Comparison of ENCODE assay signal across 2 cellular contexts in the genomic region with DNA sequence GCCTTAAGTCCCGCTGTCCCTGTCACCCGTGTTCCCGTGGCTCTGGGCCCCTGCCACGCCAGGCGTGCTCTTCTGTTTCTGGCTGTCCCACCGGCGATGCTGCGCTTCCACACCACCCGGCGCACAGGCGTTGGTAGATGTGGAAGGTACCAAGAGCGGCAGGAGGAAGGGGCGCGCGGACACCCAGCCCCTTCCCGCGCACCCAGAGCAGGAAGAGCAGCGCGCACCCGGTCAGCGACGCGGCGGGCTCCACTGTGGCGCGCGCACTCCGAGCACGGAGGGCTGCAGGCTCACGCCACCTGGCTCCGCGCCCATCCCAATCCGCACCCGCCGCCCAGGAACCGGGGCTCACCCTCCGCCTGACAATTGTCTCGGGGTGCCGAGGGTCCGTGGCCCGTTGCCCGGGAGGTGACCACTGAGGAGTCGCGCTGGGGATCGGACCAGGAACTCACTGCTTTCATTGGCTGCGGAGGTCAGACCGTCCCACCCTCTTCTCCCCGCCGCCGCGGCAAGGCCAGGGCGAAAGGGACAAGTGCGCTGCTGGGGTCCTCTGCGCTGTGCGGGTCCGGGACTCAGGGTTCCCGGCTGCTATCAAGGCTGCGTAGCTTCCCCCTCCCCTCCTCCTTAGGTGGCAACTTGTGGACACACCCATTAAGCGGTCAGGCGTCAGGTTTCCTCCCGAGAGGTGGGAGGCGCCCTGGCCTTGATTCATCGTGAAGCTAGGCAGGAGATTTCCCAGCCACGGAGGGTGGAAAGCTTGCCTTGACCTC.
TF ChIP-seq lines count a peak whose summit lies in the region.

No MANE protein-coding gene starts in this region.

TF ChIP-seq in HEK293, 187 proteins besides CTCF, POLR2A, EP300 and RAD21 (continued from another document and continues in another):
- TF ChIP-seq ZNF18 (tag by site-specific recombination; IDR thresholded peaks at IDR 0.05) = no peak
- TF ChIP-seq, protein P1, sequence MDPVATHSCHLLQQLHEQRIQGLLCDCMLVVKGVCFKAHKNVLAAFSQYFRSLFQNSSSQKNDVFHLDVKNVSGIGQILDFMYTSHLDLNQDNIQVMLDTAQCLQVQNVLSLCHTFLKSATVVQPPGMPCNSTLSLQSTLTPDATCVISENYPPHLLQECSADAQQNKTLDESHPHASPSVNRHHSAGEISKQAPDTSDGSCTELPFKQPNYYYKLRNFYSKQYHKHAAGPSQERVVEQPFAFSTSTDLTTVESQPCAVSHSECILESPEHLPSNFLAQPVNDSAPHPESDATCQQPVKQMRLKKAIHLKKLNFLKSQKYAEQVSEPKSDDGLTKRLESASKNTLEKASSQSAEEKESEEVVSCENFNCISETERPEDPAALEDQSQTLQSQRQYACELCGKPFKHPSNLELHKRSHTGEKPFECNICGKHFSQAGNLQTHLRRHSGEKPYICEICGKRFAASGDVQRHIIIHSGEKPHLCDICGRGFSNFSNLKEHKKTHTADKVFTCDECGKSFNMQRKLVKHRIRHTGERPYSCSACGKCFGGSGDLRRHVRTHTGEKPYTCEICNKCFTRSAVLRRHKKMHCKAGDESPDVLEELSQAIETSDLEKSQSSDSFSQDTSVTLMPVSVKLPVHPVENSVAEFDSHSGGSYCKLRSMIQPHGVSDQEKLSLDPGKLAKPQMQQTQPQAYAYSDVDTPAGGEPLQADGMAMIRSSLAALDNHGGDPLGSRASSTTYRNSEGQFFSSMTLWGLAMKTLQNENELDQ (tag by site-specific recombination; IDR thresholded peaks at IDR 0.05; ENCODE audit: low read depth) = no peak
- no peak for TF ChIP-seq ZNF280C (tag by site-specific recombination; IDR thresholded peaks at IDR 0.05)
- TF ChIP-seq, protein P2, sequence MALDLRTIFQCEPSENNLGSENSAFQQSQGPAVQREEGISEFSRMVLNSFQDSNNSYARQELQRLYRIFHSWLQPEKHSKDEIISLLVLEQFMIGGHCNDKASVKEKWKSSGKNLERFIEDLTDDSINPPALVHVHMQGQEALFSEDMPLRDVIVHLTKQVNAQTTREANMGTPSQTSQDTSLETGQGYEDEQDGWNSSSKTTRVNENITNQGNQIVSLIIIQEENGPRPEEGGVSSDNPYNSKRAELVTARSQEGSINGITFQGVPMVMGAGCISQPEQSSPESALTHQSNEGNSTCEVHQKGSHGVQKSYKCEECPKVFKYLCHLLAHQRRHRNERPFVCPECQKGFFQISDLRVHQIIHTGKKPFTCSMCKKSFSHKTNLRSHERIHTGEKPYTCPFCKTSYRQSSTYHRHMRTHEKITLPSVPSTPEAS (tag by site-specific recombination; IDR thresholded peaks at IDR 0.05) = no peak
- TF ChIP-seq KLF1 (tag by site-specific recombination; IDR thresholded peaks at IDR 0.05) = peak; percentile 65
- no peak for TF ChIP-seq ZNF214 (tag by site-specific recombination; IDR thresholded peaks at IDR 0.05; ENCODE audit: borderline replicate concordance)
- TF ChIP-seq, protein P3, sequence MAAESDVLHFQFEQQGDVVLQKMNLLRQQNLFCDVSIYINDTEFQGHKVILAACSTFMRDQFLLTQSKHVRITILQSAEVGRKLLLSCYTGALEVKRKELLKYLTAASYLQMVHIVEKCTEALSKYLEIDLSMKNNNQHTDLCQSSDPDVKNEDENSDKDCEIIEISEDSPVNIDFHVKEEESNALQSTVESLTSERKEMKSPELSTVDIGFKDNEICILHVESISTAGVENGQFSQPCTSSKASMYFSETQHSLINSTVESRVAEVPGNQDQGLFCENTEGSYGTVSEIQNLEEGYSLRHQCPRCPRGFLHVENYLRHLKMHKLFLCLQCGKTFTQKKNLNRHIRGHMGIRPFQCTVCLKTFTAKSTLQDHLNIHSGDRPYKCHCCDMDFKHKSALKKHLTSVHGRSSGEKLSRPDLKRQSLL (tag by site-specific recombination; IDR thresholded peaks at IDR 0.05) = no peak
- no peak for TF ChIP-seq ZNF292 (tag by site-specific recombination; IDR thresholded peaks at IDR 0.05; ENCODE audit: borderline replicate concordance, low read depth)
- no peak for TF ChIP-seq ZNF426 (tag by site-specific recombination; IDR thresholded peaks at IDR 0.05)
- TF ChIP-seq KLF9 (tag by site-specific recombination; IDR thresholded peaks at IDR 0.05; ENCODE audit: low read depth) = peak; percentile 90
- no peak; the same call in 1 of the 2 replicates for TF ChIP-seq KLF8 (tag by site-specific recombination; IDR thresholded peaks at IDR 0.05)
- TF ChIP-seq, protein P4, sequence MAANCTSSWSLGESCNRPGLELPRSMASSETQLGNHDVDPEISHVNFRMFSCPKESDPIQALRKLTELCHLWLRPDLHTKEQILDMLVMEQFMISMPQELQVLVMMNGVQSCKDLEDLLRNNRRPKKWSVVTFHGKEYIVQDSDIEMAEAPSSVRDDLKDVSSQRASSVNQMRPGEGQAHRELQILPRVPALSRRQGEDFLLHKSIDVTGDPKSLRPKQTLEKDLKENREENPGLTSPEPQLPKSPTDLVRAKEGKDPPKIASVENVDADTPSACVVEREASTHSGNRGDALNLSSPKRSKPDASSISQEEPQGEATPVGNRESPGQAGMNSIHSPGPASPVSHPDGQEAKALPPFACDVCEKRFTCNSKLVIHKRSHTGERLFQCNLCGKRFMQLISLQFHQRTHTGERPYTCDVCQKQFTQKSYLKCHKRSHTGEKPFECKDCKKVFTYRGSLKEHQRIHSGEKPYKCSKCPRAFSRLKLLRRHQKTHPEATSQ (tag by site-specific recombination; IDR thresholded peaks at IDR 0.05) = no peak

TF ChIP-seq in WTC11, 78 proteins besides CTCF, POLR2A, EP300 and RAD21 (continued from another document and continues in another):
- TF ChIP-seq E2F5 (CRISPR knock-in tag; IDR thresholded peaks at IDR 0.05) (peak; percentile 83; the same call in 1 of the 2 replicates), AFF4 (CRISPR knock-in tag; IDR thresholded peaks at IDR 0.05; ENCODE audit: borderline replicate concordance) (no peak), USF2 (CRISPR knock-in tag; IDR thresholded peaks at IDR 0.05) (0 out of 2 replicates have a peak, but pooled peaks have one; percentile 51), STAT6 (CRISPR knock-in tag; conservative IDR thresholded peaks at IDR 0.05; ENCODE audit: low read depth) (peak; percentile 84; the same call in 1 of the 2 replicates), CBFB (CRISPR knock-in tag; IDR thresholded peaks at IDR 0.05; ENCODE audit: low read depth) (peak; percentile 78; the same call in 1 of the 2 replicates), ARID4B (CRISPR knock-in tag; IDR thresholded peaks at IDR 0.05; ENCODE audit: borderline replicate concordance) (peak; percentile 79; the same call in 1 of the 2 replicates)
- TF ChIP-seq, protein P5, sequence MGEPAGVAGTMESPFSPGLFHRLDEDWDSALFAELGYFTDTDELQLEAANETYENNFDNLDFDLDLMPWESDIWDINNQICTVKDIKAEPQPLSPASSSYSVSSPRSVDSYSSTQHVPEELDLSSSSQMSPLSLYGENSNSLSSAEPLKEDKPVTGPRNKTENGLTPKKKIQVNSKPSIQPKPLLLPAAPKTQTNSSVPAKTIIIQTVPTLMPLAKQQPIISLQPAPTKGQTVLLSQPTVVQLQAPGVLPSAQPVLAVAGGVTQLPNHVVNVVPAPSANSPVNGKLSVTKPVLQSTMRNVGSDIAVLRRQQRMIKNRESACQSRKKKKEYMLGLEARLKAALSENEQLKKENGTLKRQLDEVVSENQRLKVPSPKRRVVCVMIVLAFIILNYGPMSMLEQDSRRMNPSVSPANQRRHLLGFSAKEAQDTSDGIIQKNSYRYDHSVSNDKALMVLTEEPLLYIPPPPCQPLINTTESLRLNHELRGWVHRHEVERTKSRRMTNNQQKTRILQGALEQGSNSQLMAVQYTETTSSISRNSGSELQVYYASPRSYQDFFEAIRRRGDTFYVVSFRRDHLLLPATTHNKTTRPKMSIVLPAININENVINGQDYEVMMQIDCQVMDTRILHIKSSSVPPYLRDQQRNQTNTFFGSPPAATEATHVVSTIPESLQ (CRISPR knock-in tag; IDR thresholded peaks at IDR 0.05) = no peak
- TF ChIP-seq, protein P6, sequence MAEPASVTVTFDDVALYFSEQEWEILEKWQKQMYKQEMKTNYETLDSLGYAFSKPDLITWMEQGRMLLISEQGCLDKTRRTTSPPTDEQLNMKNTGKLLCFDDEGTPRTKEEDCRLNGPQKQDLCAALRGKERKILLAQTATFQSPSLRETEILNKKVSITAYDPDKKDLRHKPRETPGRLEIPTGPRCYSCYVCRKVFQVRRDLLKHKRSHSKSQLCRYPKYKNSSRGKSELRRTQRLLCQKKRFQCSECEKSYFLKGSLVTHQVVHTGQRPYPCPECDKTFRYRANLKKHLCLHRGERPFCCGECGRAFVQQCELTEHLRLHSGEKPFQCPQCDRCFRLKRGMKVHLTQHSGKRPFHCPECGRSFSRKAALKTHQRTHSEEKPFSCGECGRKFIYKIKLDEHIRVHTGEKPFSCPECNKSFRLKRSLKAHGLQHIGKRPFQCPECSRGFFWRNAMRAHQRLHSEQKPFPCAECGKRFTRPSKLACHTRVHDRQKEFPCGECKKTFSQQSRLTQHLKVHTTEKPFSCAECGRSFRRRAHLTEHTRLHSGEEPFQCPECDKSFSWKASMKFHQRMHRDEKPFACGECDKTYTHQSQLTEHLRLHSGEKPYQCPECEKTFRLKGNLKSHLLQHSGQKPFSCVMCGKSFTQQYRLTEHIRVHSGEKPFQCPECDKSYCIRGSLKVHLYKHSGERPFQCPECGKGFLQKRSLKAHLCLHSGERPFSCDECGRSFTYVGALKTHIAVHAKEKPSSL (CRISPR knock-in tag; conservative IDR thresholded peaks at IDR 0.05) = no peak
